In genomic region chr17:13346081-13346533, GRCh38 we compare ENCODE assay signal across 1 cellular context.
TF ChIP-seq lines count a peak whose summit lies in the region.

No MANE protein-coding gene starts in this region.

TF ChIP-seq in SK-N-SH, 30 proteins besides CTCF, POLR2A, EP300 and RAD21 (continued from another document):
- TF ChIP-seq SMC3 (IDR thresholded peaks at IDR 0.05; ENCODE audit: low read depth, low read length) (no peak), GATA2 (CRISPR knock-in tag; IDR thresholded peaks at IDR 0.05) (no peak), FOXJ3 (CRISPR knock-in tag; IDR thresholded peaks at IDR 0.05) (no peak)
